In genomic region chr3:154323921-154324738, GRCh38 we compare ENCODE assay signal across 8 cellular contexts. TPM values are rescaled to one million over a fixed set of nuclear protein-coding genes. Genes with fewer than 3 reads are reported as not detected.
DNase-seq lines count a peak whose midpoint lies in the region; ATAC-seq and TF ChIP-seq lines count a peak whose summit lies in the region.

Gene DHX36, minus strand, starts transcription at chr3:154324487. Its CDS starts 71 bp downstream, at chr3:154324416.

- 0% methylated on average over 3 of the region's 44 CpGs; no CpG with 5 or more reads in 1 of the 2 experiments for WGBS in IMR-90 (ENCODE audit: extremely low coverage in 2 of 2, insufficient read length in 1 of 2), 2 experiments

- H3K23ac ChIP-seq in IMR-90 (ENCODE audit: low read depth, low read length) = peak within 1 kb of the TSS; percentile 99

- H2BK20ac ChIP-seq in IMR-90 (ENCODE audit: low read depth, low read length) = no peak within 1 kb of the TSS

- H2BK120ac ChIP-seq in IMR-90 (ENCODE audit: low read depth, low read length) = peak within 1 kb of the TSS; percentile 34

- peak within 1 kb of the TSS; percentile 92 for H3K9ac ChIP-seq in IMR-90 (ENCODE audit: low read depth, low read length)

- peak within 1 kb of the TSS; percentile 24 for H3K14ac ChIP-seq in IMR-90 (replicated peaks; ENCODE audit: low read depth, low read length)

- peak within 1 kb of the TSS; percentile 86 for H3K4me2 ChIP-seq in IMR-90 (ENCODE audit: low read depth, low read length)
- peak within 1 kb of the TSS; percentile 78 for H3K4me2 ChIP-seq in OCI-LY7 (ENCODE audit: low read length)

- H3K9me3 ChIP-seq in IMR-90 (ENCODE audit: control insufficient read depth, insufficient read depth, low read length) = no peaks in the 10 kb centered on the region
- H3K9me3 ChIP-seq in OCI-LY7 (ENCODE audit: low read length) = peaks cover 12% of the 10 kb centered on the region; the same call in 1 of the 2 replicates
- no peaks in the 10 kb centered on the region for H3K9me3 ChIP-seq in mucosa of descending colon

- no peaks in the 10 kb centered on the region for H3K36me3 ChIP-seq in IMR-90 (ENCODE audit: control insufficient read depth, insufficient read depth, low read length)
- peaks cover 38% of the 10 kb centered on the region for H3K36me3 ChIP-seq in OCI-LY7 (ENCODE audit: insufficient read depth, low read length)
- H3K36me3 ChIP-seq in mucosa of descending colon (ENCODE audit: low read depth) = no peaks in the 10 kb centered on the region

- H2AK9ac ChIP-seq in IMR-90 (replicated peaks; ENCODE audit: low read depth, low read length, poor library complexity) = peak within 1 kb of the TSS; percentile 88

- CTCF ChIA-PET in IMR-90 (lab: Yijun Ruan, JAX) (interaction anchor here (0.6 kb wide), 1 partner anchor 998 kb away, joined by 3 read pairs; no protein-coding TSS in a partner anchor), OCI-LY7 (lab: Charles Lee; ENCODE audit: unreplicated experiment) (no interaction called here)

- H3K79me2 ChIP-seq in OCI-LY7 (ENCODE audit: insufficient read depth, low read depth, low read length) = peaks cover 51% of the 10 kb centered on the region

- H2BK15ac ChIP-seq in IMR-90 (ENCODE audit: low read depth, low read length) = no peak within 1 kb of the TSS; the same call in 2 of the 3 replicates

- H3K27me3 ChIP-seq in IMR-90 (ENCODE audit: control insufficient read depth, insufficient read depth, low read length) = no peaks in the 10 kb centered on the region

- H3K18ac ChIP-seq in IMR-90 (ENCODE audit: low read depth, low read length) = 0 out of 2 replicates have a peak within 1 kb of the TSS, but pooled peaks have one; percentile 42

- H3K9me2 ChIP-seq in OCI-LY7 (ENCODE audit: insufficient read depth, low read length) = no peaks in the 10 kb centered on the region

- H3K4me3 ChIP-seq in IMR-90 (ENCODE audit: insufficient read depth, low read depth, low read length) (peak within 1 kb of the TSS; percentile 75), OCI-LY7 (ENCODE audit: low read depth, low read length, poor library complexity, severe bottlenecking) (peak within 1 kb of the TSS; percentile 85), mucosa of descending colon (peak within 1 kb of the TSS; percentile 33)

- TF ChIP-seq CTCF in IMR-90 (conservative IDR thresholded peaks at IDR 0.05; ENCODE audit: low read depth, low read length) (no peak), OCI-LY7 (conservative IDR thresholded peaks at IDR 0.05; ENCODE audit: low read length) (no peak; the same call in 1 of the 2 replicates), mucosa of descending colon (IDR thresholded peaks at IDR 0.05) (no peak)

- peaks cover 9 to 28% of the 10 kb centered on the region in 2 experiments for H3K79me1 ChIP-seq in IMR-90 (ENCODE audit: low read depth in 1 of 2, low read length in 2 of 2)

- DNase-seq in DMS 273 (lab: John Stamatoyannopoulos, UW; ENCODE audit: unreplicated experiment) = peak; percentile 98
- peak; percentile 93 for DNase-seq in IMR-90
- DNase-seq in OCI-LY7 (ENCODE audit: low spot score) = peak; percentile 93
- peak; percentile 86 for DNase-seq in activated T-cell treated with anti-CD3 and anti-CD28 coated beads for 24 hours (ENCODE audit: low read depth)
- peak; percentile 20 for DNase-seq in epithelial cell of prostate (ENCODE audit: low read depth, low spot score)
- peak; percentile 90 to 93 (median 92) for DNase-seq in mucosa of descending colon
- peak; percentile 83 for DNase-seq in stimulated activated CD8-positive, alpha-beta memory T cell treated with anti-CD3 and anti-CD28 coated beads, Interleukin-4, amount 100 ng/mL, for 24 hours (ENCODE audit: low read depth)

- in situ Hi-C loops in IMR-90 (cut with MboI; ENCODE audit: low sequenced_read_pairs) = loop anchor here (10.0 kb wide), 1 partner anchor 1001 kb away; no protein-coding TSS in a partner anchor

- peak within 1 kb of the TSS; percentile 86 for H3K4ac ChIP-seq in IMR-90 (ENCODE audit: low read depth, low read length)

- H3K4me1 ChIP-seq in IMR-90 (ENCODE audit: control insufficient read depth, insufficient read depth, low read length) (no peaks in the 10 kb centered on the region), OCI-LY7 (ENCODE audit: insufficient read depth, low read length, poor library complexity, severe bottlenecking) (peaks cover 46% of the 10 kb centered on the region), mucosa of descending colon (ENCODE audit: low read depth) (peaks cover 14% of the 10 kb centered on the region)

- H2AK5ac ChIP-seq in IMR-90 (ENCODE audit: low read depth, low read length) = peak within 1 kb of the TSS; percentile 36; the same call in 1 of the 2 replicates

- peak within 1 kb of the TSS; percentile 72 for H3K27ac ChIP-seq in IMR-90 (ENCODE audit: insufficient read depth, low read length)
- peak within 1 kb of the TSS; percentile 75 for H3K27ac ChIP-seq in OCI-LY7 (ENCODE audit: low read depth, low read length, poor library complexity, severe bottlenecking)
- peak within 1 kb of the TSS; percentile 70 for H3K27ac ChIP-seq in epithelial cell of prostate

- peak; percentile 92 for TF ChIP-seq POLR2A in IMR-90 (IDR thresholded peaks at IDR 0.05; ENCODE audit: low read depth, low read length)

- H2AFZ ChIP-seq in IMR-90 (replicated peaks; ENCODE audit: low read length, poor library complexity) (peak within 1 kb of the TSS; percentile 91), OCI-LY7 (ENCODE audit: low read length) (peak within 1 kb of the TSS; percentile 99)

- H3K9me1 ChIP-seq in IMR-90 (ENCODE audit: insufficient read depth, low read length) = no peaks in the 10 kb centered on the region; the same call in 1 of the 2 replicates

- BruUV-seq in IMR-90 (replicated peaks; lab: Mats Ljungman, UMichigan) = no TSS peak
- no TSS peak for BruUV-seq in OCI-LY7 (replicated peaks; lab: Mats Ljungman, UMichigan)

- dilution Hi-C loops in IMR-90 (cut with HindIII; ENCODE audit: low sequenced_read_pairs, unreplicated experiment) = no loop called here

- H4K5ac ChIP-seq in IMR-90 (ENCODE audit: low read depth, low read length) = peak within 1 kb of the TSS; percentile 89

- peak within 1 kb of the TSS; percentile 68 for H4K91ac ChIP-seq in IMR-90 (ENCODE audit: insufficient read depth, low read depth, low read length)

- H2BK5ac ChIP-seq in IMR-90 (ENCODE audit: low read depth, low read length, poor library complexity, severe bottlenecking) = peak within 1 kb of the TSS; percentile 56

- H4K20me1 ChIP-seq in IMR-90 (ENCODE audit: insufficient read depth, low read length) = peaks cover 20% of the 10 kb centered on the region; the same call in 1 of the 2 replicates
- H4K20me1 ChIP-seq in OCI-LY7 (ENCODE audit: insufficient read depth, low read length) = peaks cover 37% of the 10 kb centered on the region

- POLR2A ChIA-PET in IMR-90 (lab: Charles Lee; ENCODE audit: unreplicated experiment) = interaction anchor here (0.6 kb wide), 1 partner anchor 30 kb away, joined by 6 read pairs; no protein-coding TSS in a partner anchor
- POLR2A ChIA-PET in OCI-LY7 (lab: Charles Lee) = interaction anchor here (0.5 to 1.5 kb wide), 6 partner anchors 12 to 1548 kb away, joined by 3 to 5 read pairs (median 3); no protein-coding TSS in a partner anchor

- TF ChIP-seq RAD21 in IMR-90 (IDR thresholded peaks at IDR 0.05; ENCODE audit: low read length) = no peak

- ATAC-seq in GM21528 (IDR thresholded peaks at IDR 0.05; ENCODE audit: low FRiP score, unreplicated experiment) = peak; percentile 95
- ATAC-seq in IMR-90 (ENCODE audit: low read depth) = peak; percentile 94
- peak; percentile 98 for ATAC-seq in mucosa of descending colon

- H4K8ac ChIP-seq in IMR-90 (ENCODE audit: low read depth in 2 of 2, low read length in 2 of 2) = peak within 1 kb of the TSS; percentile 79 to 95

- intact Hi-C loops in IMR-90 (cut with micrococcal nuclease) = no loop called here
- intact Hi-C loops in OCI-LY7 (cut with micrococcal nuclease; ENCODE audit: unreplicated experiment) = loop anchor here (5.0 to 10.0 kb wide), 2 partner anchors 1162 to 1531 kb away; partner anchors contain the start of genes RAP2B and SLC33A1
- intact Hi-C loops in mucosa of descending colon (cut with DNase I, micrococcal nuclease) = no loop called here

- peak within 1 kb of the TSS; percentile 84 for H3K56ac ChIP-seq in IMR-90 (ENCODE audit: extremely low read depth, insufficient read depth, low read length)

TF ChIP-seq in IMR-90, 13 proteins besides CTCF, POLR2A, EP300 and RAD21:
- TF ChIP-seq CEBPB (IDR thresholded peaks at IDR 0.05; ENCODE audit: low read depth, low read length) (no peak), RCOR1 (IDR thresholded peaks at IDR 0.05; ENCODE audit: insufficient replicate concordance, low read length) (no peak), BHLHE40 (IDR thresholded peaks at IDR 0.05; ENCODE audit: low read depth, low read length) (peak; percentile 36; the same call in 1 of the 2 replicates), CHD1 (IDR thresholded peaks at IDR 0.05; ENCODE audit: low read depth, low read length) (no peak), MXI1 (IDR thresholded peaks at IDR 0.05; ENCODE audit: borderline replicate concordance, low read depth, low read length) (no peak), FOS (IDR thresholded peaks at IDR 0.05; ENCODE audit: low read depth, low read length) (no peak)
- TF ChIP-seq, protein P1, sequence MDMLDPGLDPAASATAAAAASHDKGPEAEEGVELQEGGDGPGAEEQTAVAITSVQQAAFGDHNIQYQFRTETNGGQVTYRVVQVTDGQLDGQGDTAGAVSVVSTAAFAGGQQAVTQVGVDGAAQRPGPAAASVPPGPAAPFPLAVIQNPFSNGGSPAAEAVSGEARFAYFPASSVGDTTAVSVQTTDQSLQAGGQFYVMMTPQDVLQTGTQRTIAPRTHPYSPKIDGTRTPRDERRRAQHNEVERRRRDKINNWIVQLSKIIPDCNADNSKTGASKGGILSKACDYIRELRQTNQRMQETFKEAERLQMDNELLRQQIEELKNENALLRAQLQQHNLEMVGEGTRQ (IDR thresholded peaks at IDR 0.05; ENCODE audit: low read depth, low read length) = peak; percentile 45; the same call in 1 of the 2 replicates

RNA-seq across cellular contexts. Expression of gene DHX36, which starts in this region (rescaled TPM):
- 27.1 and 34.7 TPM in 2 replicates for total RNA-seq in IMR-90 (2012; rRNA removed)
- polyA plus RNA-seq in IMR-90 (2012; rRNA removed) = 19.5 and 30.2 TPM in 2 replicates
- polyA plus RNA-seq in IMR-90 (2012; cell fraction: cytosol; rRNA removed) = 3.5 and 16.3 TPM in 2 replicates
- polyA plus RNA-seq in IMR-90 (2012; cell fraction: nucleus; rRNA removed; ENCODE audit: low replicate concordance) = 5.7 and 53.2 TPM in 2 replicates
- total RNA-seq in OCI-LY7 (2014; rRNA removed; shearing (Covaris generic)) = 40.6 and 48.1 TPM in 2 replicates
- 77.4 and 93.6 TPM in 2 replicates for total RNA-seq in OCI-LY7 (2022)
- total RNA-seq in mucosa of descending colon = 10 to 100 TPM; 43.9 to 55.9 (median 51.1) TPM

Comparison
In these comparisons a context has a peak if more than half of its experiments do, and no peak if none do; other contexts are left out.
1. Peak in every context shown above with its lines: DNase-seq, ATAC-seq, H3K4me3 ChIP-seq and H3K27ac ChIP-seq.
2. DNase-seq: peak in every context shown above with its lines; median percentile 98 in DMS 273; 93 in IMR-90; 93 in OCI-LY7; 92 in mucosa of descending colon; 86 in activated T-cell treated with anti-CD3 and anti-CD28 coated beads for 24 hours; 83 in stimulated activated CD8-positive, alpha-beta memory T cell treated with anti-CD3 and anti-CD28 coated beads, Interleukin-4, amount 100 ng/mL, for 24 hours; 20 in epithelial cell of prostate.
3. H3K4me3 ChIP-seq: peak in every context shown above with its lines; median percentile 85 in OCI-LY7; 75 in IMR-90; 33 in mucosa of descending colon.